26 cellular contexts compared by ENCODE assay signal in genomic region chr19:15591796-15592195, GRCh38. TPM values are rescaled to one million over a fixed set of nuclear protein-coding genes. Genes with fewer than 3 reads are reported as not detected.
DNase-seq lines count a peak whose midpoint lies in the region; ATAC-seq, FAIRE-seq and TF ChIP-seq lines count a peak whose summit lies in the region.
"Had no signal": no experiment of that assay in that cellular context is flagged by ENCODE, and none has a peak within 500 bp of the region (broad histone marks: within the 10 kb centered on the region; RNA-seq: fewer than 3 reads in every experiment).

No MANE protein-coding gene starts in this region.

- POLR2A ChIA-PET in HepG2 (lab: Yijun Ruan, JAX): no interaction called here

- H3K27ac ChIP-seq in HepG2 (ENCODE audit: extremely low read length, insufficient read depth, low read length) (no peak overlapping the region), right lobe of liver (no peak overlapping the region), coronary artery (no peak overlapping the region), neutrophil (peak overlapping the region; percentile 94), testis (no peak overlapping the region)
- H3K27ac ChIP-seq: A549, C4-2B had no signal

- intact Hi-C loops in HepG2 (cut with micrococcal nuclease; ENCODE audit: unreplicated experiment) (no loop called here), right lobe of liver (cut with DNase I) (no loop called here), testis (cut with DNase I; ENCODE audit: low total_unique reads) (no loop called here)

- no peak overlapping the region for H3K4me3 Mint-ChIP-seq in activated T-cell treated with anti-CD3 and anti-CD28 coated beads, Interleukin-2, amount 50 U/mL, for 72 hours
- H3K4me3 Mint-ChIP-seq: CD4-positive, alpha-beta T cell; CD8-positive, alpha-beta memory T cell; HFFc6 had no signal

- WGBS in HepG2 (ENCODE audit: low lambda C conversion rate): 4% methylated on average over 4 of the region's 4 CpGs
- 17% methylated on average over 2 of the region's 4 CpGs for WGBS in right lobe of liver (ENCODE audit: insufficient coverage, low coverage, low lambda C conversion rate, missing lambda C conversion rate)
- 67 to 71% methylated on average over 4 of the region's 4 CpGs for WGBS in testis, 2 donors

- BruUV-seq in HepG2 (replicated peaks; lab: Mats Ljungman, UMichigan): no TSS peak

- ATAC-seq in HepG2 (no peak), right lobe of liver (no peak), GM21723 (IDR thresholded peaks at IDR 0.05; ENCODE audit: unreplicated experiment) (no peak)
- ATAC-seq in activated T-cell treated with anti-CD3 and anti-CD28 coated beads, Interleukin-2, amount 50 U/mL, for 72 hours (replicated peaks in 1 of 2): no peak
- ATAC-seq: A549 had no signal

- H3K79me2 ChIP-seq in HepG2 (ENCODE audit: insufficient read depth, low read length): no peaks in the 10 kb centered on the region

- TF ChIP-seq CTCF in HepG2 (CRISPR knock-in tag; IDR thresholded peaks at IDR 0.05) (no peak), right lobe of liver (IDR thresholded peaks at IDR 0.05) (no peak), coronary artery (IDR thresholded peaks at IDR 0.05) (no peak), neutrophil (IDR thresholded peaks at IDR 0.05) (no peak), testis (IDR thresholded peaks at IDR 0.05) (no peak)

- no peaks in the 10 kb centered on the region for H4K20me1 ChIP-seq in HepG2 (ENCODE audit: insufficient read depth, low read length)

- H3K4me1 ChIP-seq in HepG2 (ENCODE audit: insufficient read depth, low read length) (peaks cover 11% of the 10 kb centered on the region), right lobe of liver (no peaks in the 10 kb centered on the region), neutrophil (ENCODE audit: control insufficient read depth in 1 of 2, insufficient read depth in 1 of 2, low read depth in 1 of 2, low read length in 1 of 2) (peaks cover 88 to 89% of the 10 kb centered on the region in 2 experiments), testis (no peaks in the 10 kb centered on the region)
- H3K4me1 ChIP-seq: A549, HAP-1 had no signal

- TF ChIP-seq EP300 in HepG2 (IDR thresholded peaks at IDR 0.05; ENCODE audit: low read depth in 2 of 2, low read length in 2 of 2) (no peak), HepG2 (CRISPR knock-in tag; IDR thresholded peaks at IDR 0.05; ENCODE audit: borderline replicate concordance) (no peak)

- H3K27me3 ChIP-seq in HepG2 (ENCODE audit: control insufficient read depth in 1 of 2, insufficient read depth in 2 of 2, low read length in 2 of 2): no peaks in the 10 kb centered on the region; a peak in 1 of 5 replicates
- H3K27me3 ChIP-seq in right lobe of liver: no peaks in the 10 kb centered on the region
- H3K27me3 ChIP-seq in neutrophil: no peaks in the 10 kb centered on the region
- no peaks in the 10 kb centered on the region for H3K27me3 ChIP-seq in testis

- no peaks in the 10 kb centered on the region for H3K36me3 ChIP-seq in HepG2 (replicated peaks in 1 of 2; ENCODE audit: control insufficient read depth in 1 of 2, insufficient read depth in 2 of 2, low read length in 2 of 2)
- no peaks in the 10 kb centered on the region for H3K36me3 ChIP-seq in right lobe of liver
- no peaks in the 10 kb centered on the region for H3K36me3 ChIP-seq in neutrophil
- no peaks in the 10 kb centered on the region for H3K36me3 ChIP-seq in testis (ENCODE audit: low read depth, missing control alignments)
- H3K36me3 ChIP-seq: HAP-1 had no signal

- TF ChIP-seq RAD21 in HepG2 (CRISPR knock-in tag; IDR thresholded peaks at IDR 0.05): no peak

- FAIRE-seq in HepG2 (lab: Jason Lieb, UNC): no peak
- FAIRE-seq: A549, GM12891, GM18507, H54 had no signal

- H3K36me3 Mint-ChIP-seq in activated T-cell treated with anti-CD3 and anti-CD28 coated beads, Interleukin-2, amount 50 U/mL, for 72 hours (ENCODE audit: insufficient read depth in 2 of 2): peaks cover 0 to 6% of the 10 kb centered on the region in 2 donors

- peaks cover 0 to 8% of the 10 kb centered on the region in 2 donors for H3K9me3 Mint-ChIP-seq in activated T-cell treated with anti-CD3 and anti-CD28 coated beads, Interleukin-2, amount 50 U/mL, for 72 hours

- DNase-seq in HepG2 (ENCODE audit: low spot score) (no peak), right lobe of liver (no peak), coronary artery (ENCODE audit: low spot score) (peak; percentile 46), testis (no peak)
- no peak for DNase-seq in activated T-cell treated with anti-CD3 and anti-CD28 coated beads, Interleukin-2, amount 50 U/mL, for 72 hours
- DNase-seq: 8988T; ACHN; Calu3; CD4-positive, alpha-beta T cell; CD8-positive, alpha-beta memory T cell; DMS53; DMS79 treated with DMSO at 0.1 percent for 48 hours; GF-D8; GOT3; HFFc6 had no signal

- in situ Hi-C loops in HepG2 (cut with HindIII; ENCODE audit: extremely low pct_ligation_motif_present, low pct_unique_long_range_greater_than_20kb): no loop called here

- H3K4me1 Mint-ChIP-seq in activated T-cell treated with anti-CD3 and anti-CD28 coated beads, Interleukin-2, amount 50 U/mL, for 72 hours (ENCODE audit: low read depth): no peaks in the 10 kb centered on the region
- H3K4me1 Mint-ChIP-seq: CD8-positive, alpha-beta memory T cell had no signal

- no peak overlapping the region for H3K9ac ChIP-seq in HepG2 (ENCODE audit: insufficient read depth, low read depth, low read length)

- H3K9me3 ChIP-seq in HepG2 (ENCODE audit: low read length) (no peaks in the 10 kb centered on the region), right lobe of liver (no peaks in the 10 kb centered on the region), neutrophil (peaks cover 7% of the 10 kb centered on the region), testis (no peaks in the 10 kb centered on the region)
- H3K9me3 ChIP-seq: A549, HAP-1 had no signal

- no peak overlapping the region for H3K4me2 ChIP-seq in HepG2 (ENCODE audit: low read depth, low read length)
- H3K4me2 ChIP-seq: A549 had no signal

- no peak overlapping the region for H2AFZ ChIP-seq in HepG2 (ENCODE audit: low read length)

- CTCF ChIA-PET in HepG2 (lab: Yijun Ruan, JAX; ENCODE audit: low intra/inter-chr PET ratio, low total read pairs): no interaction called here

- no peak overlapping the region for H3K27ac Mint-ChIP-seq in activated T-cell treated with anti-CD3 and anti-CD28 coated beads, Interleukin-2, amount 50 U/mL, for 72 hours
- H3K27ac Mint-ChIP-seq: CD4-positive, alpha-beta T cell; HFFc6 had no signal

- no peak for TF ChIP-seq POLR2A in HepG2 (IDR thresholded peaks at IDR 0.05; ENCODE audit: insufficient read depth in 1 of 2, low read depth in 2 of 2, low read length in 2 of 2)
- TF ChIP-seq POLR2A in right lobe of liver (IDR thresholded peaks at IDR 0.05): no peak
- no peak for TF ChIP-seq POLR2A in testis (IDR thresholded peaks at IDR 0.05)

- peaks cover 36% of the 10 kb centered on the region for H3K27me3 Mint-ChIP-seq in activated T-cell treated with anti-CD3 and anti-CD28 coated beads, Interleukin-2, amount 50 U/mL, for 72 hours (ENCODE audit: low read depth)

- no peak overlapping the region for H3K4me3 ChIP-seq in HepG2 (replicated peaks in 1 of 3; ENCODE audit: insufficient read depth in 1 of 3, low read depth in 2 of 3, low read length in 3 of 3)
- no peak overlapping the region for H3K4me3 ChIP-seq in right lobe of liver
- no peak overlapping the region for H3K4me3 ChIP-seq in coronary artery
- no peak overlapping the region for H3K4me3 ChIP-seq in neutrophil (ENCODE audit: low read depth in 1 of 2, low read length in 1 of 2)
- no peak overlapping the region for H3K4me3 ChIP-seq in testis
- H3K4me3 ChIP-seq: A549, HAP-1 had no signal

RNA-seq across cellular contexts. Expression of gene CYP4F8, which starts 23.2 kb away (rescaled TPM):
- not detected in 2 replicates for total RNA-seq in HepG2 (2016; rRNA removed; fragmentation: Illumina TruSeq; extraction: Trizol)
- total RNA-seq in HepG2 (2016; cell fraction: cytosol; rRNA removed; fragmentation: Illumina TruSeq; extraction: Trizol; ENCODE audit: low read depth): not detected in 2 replicates
- total RNA-seq in HepG2 (2016; cell fraction: insoluble cytoplasmic fraction; rRNA removed; fragmentation: Illumina TruSeq; extraction: Trizol): not detected in 2 replicates
- not detected in 2 replicates for total RNA-seq in HepG2 (2016; cell fraction: membrane; rRNA removed; fragmentation: Illumina TruSeq; extraction: Trizol)
- total RNA-seq in HepG2 (2016; cell fraction: nucleus; rRNA removed; fragmentation: Illumina TruSeq; extraction: Trizol): not detected in 2 replicates
- polyA plus RNA-seq in HepG2 (2011; rRNA removed): not detected in 2 replicates
- not detected in 2 replicates for polyA plus RNA-seq in HepG2 (2011; cell fraction: cytosol; rRNA removed)
- polyA plus RNA-seq in HepG2 (2011; cell fraction: nucleus; rRNA removed): not detected in 2 replicates
- polyA plus RNA-seq in HepG2 (2012): not detected in 2 replicates
- polyA plus RNA-seq in HepG2 (2016; cell fraction: cytosol; fragmentation: Illumina TruSeq; extraction: Trizol; ENCODE audit: low read depth): not detected in 2 replicates
- not detected in 2 replicates for polyA plus RNA-seq in HepG2 (2016; cell fraction: insoluble cytoplasmic fraction; fragmentation: Illumina TruSeq; extraction: Trizol; ENCODE audit: low read depth)
- polyA plus RNA-seq in HepG2 (2016; cell fraction: membrane; fragmentation: Illumina TruSeq; extraction: Trizol; ENCODE audit: low read depth): not detected in 2 replicates
- polyA plus RNA-seq in HepG2 (2016; cell fraction: nucleus; fragmentation: Illumina TruSeq; extraction: Trizol; ENCODE audit: insufficient read depth, low read depth): not detected in 2 replicates
- polyA minus RNA-seq in HepG2 (2011; rRNA and poly(A)+ RNA removed; ENCODE audit: low replicate concordance): not detected in 2 replicates
- polyA minus RNA-seq in HepG2 (2011; cell fraction: cytosol; rRNA and poly(A)+ RNA removed): not detected in 2 replicates
- not detected in 2 replicates for polyA minus RNA-seq in HepG2 (2011; cell fraction: nucleus; rRNA and poly(A)+ RNA removed)
- not detected for total RNA-seq in right lobe of liver
- total RNA-seq in activated T-cell treated with anti-CD3 and anti-CD28 coated beads, Interleukin-2, amount 50 U/mL, for 72 hours: not detected
- total RNA-seq in testis: under 1 TPM; 0.31 to 0.71 TPM
- 0.17 TPM for polyA plus RNA-seq in testis (ENCODE audit: insufficient read depth, low read depth, low replicate concordance)
- total RNA-seq: Calu3; CD4-positive, alpha-beta T cell; CD8-positive, alpha-beta memory T cell; Daoy; G401; HFFc6 had no signal
- polyA plus RNA-seq: A549; BJ; CD8-positive, alpha-beta memory T cell had no signal

RNA-seq across cellular contexts. Expression of gene CYP4F3, which starts 48.9 kb away (rescaled TPM):
- total RNA-seq in HepG2 (2016; rRNA removed; fragmentation: Illumina TruSeq; extraction: Trizol): 5.6 and 17.8 TPM in 2 replicates
- 1.5 and 1.8 TPM in 2 replicates for total RNA-seq in HepG2 (2016; cell fraction: cytosol; rRNA removed; fragmentation: Illumina TruSeq; extraction: Trizol; ENCODE audit: low read depth)
- total RNA-seq in HepG2 (2016; cell fraction: insoluble cytoplasmic fraction; rRNA removed; fragmentation: Illumina TruSeq; extraction: Trizol): 5.2 and 19.4 TPM in 2 replicates
- total RNA-seq in HepG2 (2016; cell fraction: membrane; rRNA removed; fragmentation: Illumina TruSeq; extraction: Trizol): 3.3 and 3.5 TPM in 2 replicates
- total RNA-seq in HepG2 (2016; cell fraction: nucleus; rRNA removed; fragmentation: Illumina TruSeq; extraction: Trizol): 31.5 and 33.3 TPM in 2 replicates
- 22.8 and 36.6 TPM in 2 replicates for polyA plus RNA-seq in HepG2 (2011; rRNA removed)
- polyA plus RNA-seq in HepG2 (2011; cell fraction: cytosol; rRNA removed): 8.9 and 9.0 TPM in 2 replicates
- 112 and 139 TPM in 2 replicates for polyA plus RNA-seq in HepG2 (2011; cell fraction: nucleus; rRNA removed)
- 18.0 and 18.4 TPM in 2 replicates for polyA plus RNA-seq in HepG2 (2012)
- 0.71 and 0.78 TPM in 2 replicates for polyA plus RNA-seq in HepG2 (2016; cell fraction: cytosol; fragmentation: Illumina TruSeq; extraction: Trizol; ENCODE audit: low read depth)
- 3.8 and 5.7 TPM in 2 replicates for polyA plus RNA-seq in HepG2 (2016; cell fraction: insoluble cytoplasmic fraction; fragmentation: Illumina TruSeq; extraction: Trizol; ENCODE audit: low read depth)
- polyA plus RNA-seq in HepG2 (2016; cell fraction: membrane; fragmentation: Illumina TruSeq; extraction: Trizol; ENCODE audit: low read depth): 1.4 and 1.6 TPM in 2 replicates
- 55.9 and 57.1 TPM in 2 replicates for polyA plus RNA-seq in HepG2 (2016; cell fraction: nucleus; fragmentation: Illumina TruSeq; extraction: Trizol; ENCODE audit: insufficient read depth, low read depth)
- 4.2 and 53.5 TPM in 2 replicates for polyA minus RNA-seq in HepG2 (2011; rRNA and poly(A)+ RNA removed; ENCODE audit: low replicate concordance)
- polyA minus RNA-seq in HepG2 (2011; cell fraction: cytosol; rRNA and poly(A)+ RNA removed): 6.2 and 7.0 TPM in 2 replicates
- polyA minus RNA-seq in HepG2 (2011; cell fraction: nucleus; rRNA and poly(A)+ RNA removed): 92.7 and 137 TPM in 2 replicates
- 100 to 1,000 TPM; 186 to 573 (median 245) TPM for total RNA-seq in right lobe of liver
- total RNA-seq in activated T-cell treated with anti-CD3 and anti-CD28 coated beads, Interleukin-2, amount 50 U/mL, for 72 hours: 1 to 10 TPM in 1 of 2 donors, under 1 TPM in 1; 0.30 to 1.7 TPM
- 1 to 10 TPM in 1 of 2 donors, under 1 TPM in 1; 0.74 to 1.0 TPM for total RNA-seq in testis
- 1.4 TPM for polyA plus RNA-seq in testis (ENCODE audit: insufficient read depth, low read depth, low replicate concordance)
- total RNA-seq: CD4-positive, alpha-beta T cell; Daoy; G401; HFFc6 had no signal
- polyA plus RNA-seq: BJ; CD8-positive, alpha-beta memory T cell had no signal

Comparison
In these comparisons a context has a peak if more than half of its experiments do, and no peak if none do; other contexts are left out.
1. RNA of gene CYP4F3, which starts 48.9 kb away (total RNA-seq): 186 to 573 TPM in right lobe of liver; 1.5 to 33.3 TPM in HepG2, 0.30 to 1.7 TPM in activated T-cell treated with anti-CD3 and anti-CD28 coated beads, Interleukin-2, amount 50 U/mL, for 72 hours and 0.74 to 1.0 TPM in testis; every median in the first group is over 4 times any median in the second.